Comparison of ENCODE assay signal across 8 cellular contexts in the genomic region with DNA sequence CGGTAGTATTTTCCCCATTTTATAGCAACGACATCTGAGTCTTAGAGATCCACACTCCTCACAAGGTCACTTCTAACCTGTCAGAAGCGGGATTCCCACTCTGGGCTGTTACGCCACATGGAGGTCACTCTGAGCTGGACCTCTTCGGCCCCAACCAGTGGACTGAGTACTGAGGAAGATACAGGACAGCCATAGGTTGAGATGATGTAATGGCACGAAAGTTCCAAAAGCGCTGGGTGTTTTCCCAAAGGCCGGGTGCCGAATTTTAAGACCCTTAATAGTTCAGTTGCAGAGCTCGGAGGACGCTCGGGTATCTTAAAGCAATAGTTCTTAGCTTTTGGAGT. TPM values are rescaled to one million over a fixed set of nuclear protein-coding genes. Genes with fewer than 3 reads are reported as not detected.
A peak's percentile ranks its signal among the peaks of the same experiment; 100 is the strongest.
DNase-seq lines count a peak whose midpoint lies in the region; ATAC-seq lines count a peak whose summit lies in the region.

No MANE protein-coding gene starts in this region.

- no peaks in the 10 kb centered on the region for H3K36me3 ChIP-seq in mesendoderm (ENCODE audit: control insufficient read depth, insufficient read depth, low read length)

- no peaks in the 10 kb centered on the region for H3K27me3 ChIP-seq in mesendoderm (ENCODE audit: insufficient read depth, low read length, poor library complexity)

- H3K4me3 Mint-ChIP-seq in activated CD4-positive, alpha-beta T cell treated with anti-CD3 and anti-CD28 coated beads, Interleukin-2, amount 10 ng/mL, durations not matched to agents 7 days and 5 days: peak overlapping the region; percentile 93

- H2AK5ac ChIP-seq in mesendoderm (ENCODE audit: low read length): no peak overlapping the region

- H3K9me3 Mint-ChIP-seq in activated CD4-positive, alpha-beta T cell treated with anti-CD3 and anti-CD28 coated beads, Interleukin-2, amount 10 ng/mL, durations not matched to agents 7 days and 5 days: no peaks in the 10 kb centered on the region

- H2BK120ac ChIP-seq in mesendoderm (ENCODE audit: low read depth, low read length): no peak overlapping the region

- no peak overlapping the region for H2BK15ac ChIP-seq in mesendoderm (replicated peaks; ENCODE audit: low read depth)

- H4K5ac ChIP-seq in mesendoderm (ENCODE audit: low read length): no peak overlapping the region

- H3K4me1 ChIP-seq in mesendoderm (ENCODE audit: control insufficient read depth, low read depth, low read length): peaks cover 2% of the 10 kb centered on the region

- POLR2A ChIA-PET in activated CD4-positive, alpha-beta T cell treated with anti-CD3 and anti-CD28 coated beads, Interleukin-2, amount 10 ng/mL, durations not matched to agents 7 days and 5 days (lab: Charles Lee): no interaction called here

- H3K27ac Mint-ChIP-seq in activated CD4-positive, alpha-beta T cell treated with anti-CD3 and anti-CD28 coated beads, Interleukin-2, amount 10 ng/mL, durations not matched to agents 7 days and 5 days: peak overlapping the region; percentile 99

- no peak overlapping the region for H3K23ac ChIP-seq in mesendoderm (ENCODE audit: low read length)

- no peak overlapping the region for H3K4ac ChIP-seq in mesendoderm (ENCODE audit: low read depth, low read length)

- peak overlapping the region; percentile 73 for H3K9ac ChIP-seq in mesendoderm (ENCODE audit: low read length)

- peaks cover 12% of the 10 kb centered on the region for H3K79me1 ChIP-seq in mesendoderm (ENCODE audit: low read length)

- H3K79me2 ChIP-seq in mesendoderm (ENCODE audit: control insufficient read depth, insufficient read depth, low read length): peaks cover 17% of the 10 kb centered on the region

- H3K36me3 Mint-ChIP-seq in activated CD4-positive, alpha-beta T cell treated with anti-CD3 and anti-CD28 coated beads, Interleukin-2, amount 10 ng/mL, durations not matched to agents 7 days and 5 days (ENCODE audit: low read depth): peaks cover 25% of the 10 kb centered on the region

- peak overlapping the region; percentile 91 for H3K4me3 ChIP-seq in mesendoderm (ENCODE audit: low read length)

- peak overlapping the region; percentile 82 for H3K4me2 ChIP-seq in mesendoderm (ENCODE audit: low read length)

- H3K56ac ChIP-seq in mesendoderm (ENCODE audit: low read length): peak overlapping the region; percentile 87

- H4K8ac ChIP-seq in mesendoderm (ENCODE audit: low read depth, low read length): no peak overlapping the region

- H3K27me3 Mint-ChIP-seq in activated CD4-positive, alpha-beta T cell treated with anti-CD3 and anti-CD28 coated beads, Interleukin-2, amount 10 ng/mL, durations not matched to agents 7 days and 5 days: peaks cover 4% of the 10 kb centered on the region

- DNase-seq in activated CD4-positive, alpha-beta T cell treated with anti-CD3 and anti-CD28 coated beads, Interleukin-2, amount 10 ng/mL, durations not matched to agents 7 days and 5 days: no peak
- DNase-seq in activated CD4-positive, alpha-beta T cell treated with anti-CD3 and anti-CD28 coated beads, Interleukin-2, amount 50 U/mL, for 1 hour: no peak
- peak; percentile 76 for DNase-seq in OCI-M1 (lab: John Stamatoyannopoulos, UW)
- DNase-seq in dermis microvascular lymphatic vessel endothelial cell (ENCODE audit: low read depth in 2 of 2): peak; percentile 4 to 46
- peak; percentile 48 for DNase-seq in mesendoderm
- DNase-seq in NCI-H1436 (lab: John Stamatoyannopoulos, UW): no peak
- no peak for DNase-seq in T-helper 9 cell

- WGBS in mesendoderm (ENCODE audit: extremely low coverage, insufficient coverage, low lambda C conversion rate): no CpG with 5 or more reads among the region's 12 CpGs

- H3K18ac ChIP-seq in mesendoderm (ENCODE audit: low read length): no peak overlapping the region

- no peak for ATAC-seq in GM18861 (IDR thresholded peaks at IDR 0.05; ENCODE audit: unreplicated experiment)

- CTCF ChIA-PET in activated CD4-positive, alpha-beta T cell treated with anti-CD3 and anti-CD28 coated beads, Interleukin-2, amount 10 ng/mL, durations not matched to agents 7 days and 5 days (lab: Charles Lee): interaction anchor here (2.2 to 3.0 kb wide), 2 partner anchors 9 to 19 kb away, joined by 6 to 11 read pairs; no protein-coding TSS in a partner anchor

- H3K27ac ChIP-seq in mesendoderm (ENCODE audit: low read depth, low read length): peak overlapping the region; percentile 16

- peaks cover 31% of the 10 kb centered on the region for H3K4me1 Mint-ChIP-seq in activated CD4-positive, alpha-beta T cell treated with anti-CD3 and anti-CD28 coated beads, Interleukin-2, amount 10 ng/mL, durations not matched to agents 7 days and 5 days

- H2BK5ac ChIP-seq in mesendoderm (ENCODE audit: low read length): no peak overlapping the region

RNA-seq across cellular contexts. Expression of a gene that starts 0.7 kb away (rescaled TPM):
- total RNA-seq in activated CD4-positive, alpha-beta T cell treated with anti-CD3 and anti-CD28 coated beads, Interleukin-2, amount 10 ng/mL, durations not matched to agents 7 days and 5 days: 100 to 1,000 TPM; 101 to 112 TPM
- total RNA-seq in dermis microvascular lymphatic vessel endothelial cell: 177 and 208 TPM in 2 replicates
- 77.3 TPM for polyA plus RNA-seq in mesendoderm (2013, experiment 1 of 2)
- 76.6 TPM for polyA plus RNA-seq in mesendoderm (2013, experiment 2 of 2)

RNA-seq across cellular contexts. Expression of a gene that starts 33.6 kb away (rescaled TPM):
- total RNA-seq in activated CD4-positive, alpha-beta T cell treated with anti-CD3 and anti-CD28 coated beads, Interleukin-2, amount 10 ng/mL, durations not matched to agents 7 days and 5 days: not detected
- not detected in 2 replicates for total RNA-seq in dermis microvascular lymphatic vessel endothelial cell
- polyA plus RNA-seq in mesendoderm (2013, experiment 1 of 2): not detected
- not detected for polyA plus RNA-seq in mesendoderm (2013, experiment 2 of 2)

RNA-seq across cellular contexts. Expression of a gene that starts 54.3 kb away (rescaled TPM):
- total RNA-seq in activated CD4-positive, alpha-beta T cell treated with anti-CD3 and anti-CD28 coated beads, Interleukin-2, amount 10 ng/mL, durations not matched to agents 7 days and 5 days: under 1 TPM in 1 of 2 experiments, not detected in 1; 0.07 TPM
- total RNA-seq in dermis microvascular lymphatic vessel endothelial cell: 0.25 and 0.26 TPM in 2 replicates
- 6.2 TPM for polyA plus RNA-seq in mesendoderm (2013, experiment 1 of 2)
- polyA plus RNA-seq in mesendoderm (2013, experiment 2 of 2): 5.9 TPM

Comparison
In these comparisons a context has a peak if more than half of its experiments do, and no peak if none do; other contexts are left out.
1. DNase-seq: peak in OCI-M1 (single experiment), dermis microvascular lymphatic vessel endothelial cell (2 of 2) and mesendoderm (single experiment); none in activated CD4-positive, alpha-beta T cell treated with anti-CD3 and anti-CD28 coated beads, Interleukin-2, amount 10 ng/mL, durations not matched to agents 7 days and 5 days (single experiment), activated CD4-positive, alpha-beta T cell treated with anti-CD3 and anti-CD28 coated beads, Interleukin-2, amount 50 U/mL, for 1 hour (single experiment), NCI-H1436 (single experiment) and T-helper 9 cell (single experiment).